9 cellular contexts compared by ENCODE assay signal in the genomic region with DNA sequence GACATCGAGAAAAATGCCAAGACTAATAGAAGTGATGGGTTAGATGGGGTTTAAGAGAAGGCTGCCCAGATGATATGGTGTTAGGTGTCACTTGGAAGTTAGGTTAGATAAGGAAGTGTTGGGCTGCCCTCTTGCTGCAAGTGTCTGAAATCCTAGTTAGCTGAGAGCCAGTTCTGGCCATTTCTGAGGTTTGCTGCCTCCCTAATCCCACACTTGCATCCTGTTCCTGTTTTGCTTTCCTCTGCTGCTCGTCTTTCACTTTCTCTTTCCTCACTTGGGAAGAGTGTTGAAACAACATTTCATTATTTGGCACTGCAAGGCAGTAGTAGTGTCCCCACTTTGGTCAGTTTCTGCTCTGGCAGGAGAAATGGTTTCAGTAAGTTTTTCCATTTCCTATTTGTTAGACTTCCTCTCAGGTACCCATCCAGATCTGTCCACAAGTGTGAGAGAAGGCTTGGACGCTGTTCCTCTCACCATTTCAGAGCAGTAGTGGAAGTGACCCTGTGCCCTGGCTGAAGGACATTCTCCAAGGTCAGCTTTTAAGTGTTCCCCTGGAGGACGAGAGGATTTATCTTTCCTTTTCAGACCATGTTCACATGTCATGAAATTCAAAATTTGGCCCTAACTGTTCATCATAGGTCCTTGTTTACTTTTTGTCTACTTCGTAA.
A peak's percentile ranks its signal among the peaks of the same experiment; 100 is the strongest.
DNase-seq lines count a peak whose midpoint lies in the region; ATAC-seq and TF ChIP-seq lines count a peak whose summit lies in the region.
"Had no signal": no experiment of that assay in that cellular context is flagged by ENCODE, and none has a peak within 500 bp of the region (broad histone marks: within the 10 kb centered on the region; RNA-seq: fewer than 3 reads in every experiment).

No MANE protein-coding gene starts in this region.

- no peaks in the 10 kb centered on the region for H3K27me3 Mint-ChIP-seq in CD8-positive, alpha-beta T cell (ENCODE audit: low read depth)

- POLR2A ChIA-PET in CD8-positive, alpha-beta T cell (lab: Charles Lee), result no interaction called here

- intact Hi-C loops in CD8-positive, alpha-beta T cell (cut with DNase I, micrococcal nuclease), result no loop called here

- CTCF ChIA-PET in CD8-positive, alpha-beta T cell (lab: Charles Lee), result no interaction called here

- no peak overlapping the region for H3K4me3 Mint-ChIP-seq in CD8-positive, alpha-beta T cell

- no peak overlapping the region for H3K9ac ChIP-seq in muscle layer of colon (ENCODE audit: low read length)

- no peaks in the 10 kb centered on the region for H3K27me3 ChIP-seq in muscle layer of colon (ENCODE audit: control insufficient read depth in 1 of 2, insufficient read depth in 2 of 2, low read length in 2 of 2)
- no peaks in the 10 kb centered on the region for H3K27me3 ChIP-seq in CD8-positive, alpha-beta T cell (ENCODE audit: insufficient read depth, low read length)

- no peaks in the 10 kb centered on the region for H3K9me3 Mint-ChIP-seq in CD8-positive, alpha-beta T cell

- TF ChIP-seq CTCF in epithelial cell of proximal tubule (conservative IDR thresholded peaks at IDR 0.05; ENCODE audit: low read depth, low read length), result peak; percentile 63
- TF ChIP-seq CTCF in CD8-positive, alpha-beta T cell (IDR thresholded peaks at IDR 0.05), result no peak

- DNase-seq in AML-193 (lab: John Stamatoyannopoulos, UW) (peak; percentile 24 to 30), NCI-H226 (peak; percentile 68), epithelial cell of proximal tubule (ENCODE audit: low read depth) (no peak), NCI-H1694 (lab: John Stamatoyannopoulos, UW) (no peak), NCI-H2227 treated with DMSO at 0.1 percent for 48 hours (lab: John Stamatoyannopoulos, UW) (no peak), NCI-H2196 treated with DMSO at 0.1 percent for 48 hours (lab: John Stamatoyannopoulos, UW; ENCODE audit: unreplicated experiment) (no peak)
- no peak for DNase-seq in CD8-positive, alpha-beta T cell
- DNase-seq: GF-D8 had no signal

- no peaks in the 10 kb centered on the region for H3K36me3 Mint-ChIP-seq in CD8-positive, alpha-beta T cell

- H3K4me1 Mint-ChIP-seq in CD8-positive, alpha-beta T cell (ENCODE audit: low read depth), result no peaks in the 10 kb centered on the region

- H3K27ac Mint-ChIP-seq in CD8-positive, alpha-beta T cell, result no peak overlapping the region

- H3K36me3 ChIP-seq in muscle layer of colon (ENCODE audit: insufficient read depth, low read length), result no peaks in the 10 kb centered on the region
- no peaks in the 10 kb centered on the region for H3K36me3 ChIP-seq in CD8-positive, alpha-beta T cell (ENCODE audit: insufficient read depth, low read length)

- H3K9me3 ChIP-seq in muscle layer of colon (ENCODE audit: low read length), result no peaks in the 10 kb centered on the region
- H3K9me3 ChIP-seq in CD8-positive, alpha-beta T cell (ENCODE audit: low read length), result no peaks in the 10 kb centered on the region

- H3K27ac ChIP-seq in muscle layer of colon (ENCODE audit: low read depth, low read length), result peak overlapping the region; percentile 45
- no peak overlapping the region for H3K27ac ChIP-seq in CD8-positive, alpha-beta T cell (ENCODE audit: low read depth, low read length)

- no peak for ATAC-seq in CD8-positive, alpha-beta T cell

- H3K4me3 ChIP-seq in epithelial cell of proximal tubule (ENCODE audit: low read depth, low read length) (no peak overlapping the region), muscle layer of colon (ENCODE audit: low read depth in 1 of 2, low read length in 2 of 2) (peak overlapping the region in 1 of 2 donors; percentile 21)
- H3K4me3 ChIP-seq in CD8-positive, alpha-beta T cell (ENCODE audit: low read depth, low read length), result no peak overlapping the region

- peaks cover 23% of the 10 kb centered on the region for H3K4me1 ChIP-seq in muscle layer of colon (ENCODE audit: insufficient read depth, low read length)
- H3K4me1 ChIP-seq in CD8-positive, alpha-beta T cell (ENCODE audit: insufficient read depth, low read length), result no peaks in the 10 kb centered on the region

Comparison
In these comparisons a context has a peak if more than half of its experiments do, and no peak if none do; other contexts are left out.
1. DNase-seq: peak in AML-193 (2 of 2) and NCI-H226 (single experiment); none in epithelial cell of proximal tubule (single experiment), CD8-positive, alpha-beta T cell (0 of 7), NCI-H1694 (single experiment), NCI-H2227 treated with DMSO at 0.1 percent for 48 hours (single experiment) and NCI-H2196 treated with DMSO at 0.1 percent for 48 hours (single experiment).